12 cellular contexts compared by ENCODE assay signal in genomic region chr19:50387176-50387867, GRCh38. TPM values are rescaled to one million over a fixed set of nuclear protein-coding genes. Genes with fewer than 3 reads are reported as not detected.
DNase-seq lines count a peak whose midpoint lies in the region; ATAC-seq and TF ChIP-seq lines count a peak whose summit lies in the region.
"Had no signal": no experiment of that assay in that cellular context is flagged by ENCODE, and none has a peak within 500 bp of the region (broad histone marks: within the 10 kb centered on the region; RNA-seq: fewer than 3 reads in every experiment).

No MANE protein-coding gene starts in this region.

- H3K27ac Mint-ChIP-seq in activated T-helper 1 cell treated with anti-CD3 and anti-CD28 coated beads, Interleukin-12 subunit alpha, Interleukin-12 subunit beta, Interleukin-2, Interleukin-4 antibody, amounts not matched to agents 30 ng/mL and 10 ng/mL and 1 ng/mL, durations not matched to agents 14 hours and 24 hours and 36 hours, result no peak overlapping the region

- H3K9me3 ChIP-seq in left lung, result no peaks in the 10 kb centered on the region
- H3K9me3 ChIP-seq in PC-3 (ENCODE audit: low read length), result no peaks in the 10 kb centered on the region
- H3K9me3 ChIP-seq in MM.1S (replicated peaks; ENCODE audit: insufficient read depth, low read length), result no peaks in the 10 kb centered on the region
- H3K9me3 ChIP-seq: ascending aorta had no signal

- peaks cover 33% of the 10 kb centered on the region for H3K36me3 Mint-ChIP-seq in activated T-helper 1 cell treated with anti-CD3 and anti-CD28 coated beads, Interleukin-12 subunit alpha, Interleukin-12 subunit beta, Interleukin-2, Interleukin-4 antibody, amounts not matched to agents 30 ng/mL and 10 ng/mL and 1 ng/mL, durations not matched to agents 14 hours and 24 hours and 36 hours (ENCODE audit: low read depth)

- POLR2A ChIA-PET in PC-3 (lab: Charles Lee; ENCODE audit: unreplicated experiment), result no interaction called here

- peaks cover 0 to 43% of the 10 kb centered on the region in 2 donors for H3K4me1 ChIP-seq in left lung
- H3K4me1 ChIP-seq in PC-3 (ENCODE audit: insufficient read depth, low read length), result peaks cover 15% of the 10 kb centered on the region; the same call in 1 of the 2 replicates
- H3K4me1 ChIP-seq in MM.1S (ENCODE audit: low read length), result no peaks in the 10 kb centered on the region; the same call in 1 of the 2 replicates

- TF ChIP-seq CTCF in left lung (IDR thresholded peaks at IDR 0.05) (no peak), PC-3 (conservative IDR thresholded peaks at IDR 0.05; ENCODE audit: low read depth, low read length) (no peak), MM.1S (IDR thresholded peaks at IDR 0.05; ENCODE audit: low read length) (no peak)

- CTCF ChIA-PET in PC-3 (lab: Charles Lee), result no interaction called here

- peaks cover 22% of the 10 kb centered on the region for H3K4me1 Mint-ChIP-seq in activated T-helper 1 cell treated with anti-CD3 and anti-CD28 coated beads, Interleukin-12 subunit alpha, Interleukin-12 subunit beta, Interleukin-2, Interleukin-4 antibody, amounts not matched to agents 30 ng/mL and 10 ng/mL and 1 ng/mL, durations not matched to agents 14 hours and 24 hours and 36 hours (ENCODE audit: low read depth)

- H4K20me1 ChIP-seq in PC-3 (ENCODE audit: low read length) (no peaks in the 10 kb centered on the region), MM.1S (ENCODE audit: insufficient read depth, low read length) (no peaks in the 10 kb centered on the region)

- ATAC-seq in left lung, result no peak
- no peak for ATAC-seq in PC-3
- no peak for ATAC-seq in GM18868 (IDR thresholded peaks at IDR 0.05; ENCODE audit: unreplicated experiment)

- no peaks in the 10 kb centered on the region for H3K27me3 ChIP-seq in H7 (ENCODE audit: control insufficient read depth, insufficient read depth, low read length)
- no peaks in the 10 kb centered on the region for H3K27me3 ChIP-seq in left lung
- H3K27me3 ChIP-seq in PC-3 (ENCODE audit: low read length), result no peaks in the 10 kb centered on the region
- H3K27me3 ChIP-seq in MM.1S (replicated peaks; ENCODE audit: insufficient read depth, low read length), result no peaks in the 10 kb centered on the region
- H3K27me3 ChIP-seq: ascending aorta had no signal

- no peak overlapping the region for H3K9ac ChIP-seq in PC-3 (ENCODE audit: low read length)
- no peak overlapping the region for H3K9ac ChIP-seq in MM.1S (ENCODE audit: low read length)

- no peak overlapping the region for H3K4me2 ChIP-seq in PC-3 (ENCODE audit: low read length)
- no peak overlapping the region for H3K4me2 ChIP-seq in MM.1S (ENCODE audit: low read depth, low read length)

- H3F3A ChIP-seq in PC-3 (ENCODE audit: low read length, unreplicated experiment) (peaks cover 3% of the 10 kb centered on the region), MM.1S (ENCODE audit: insufficient read depth, low read length) (0 out of 2 replicates have a peak, but pooled peaks cover 7% of the 10 kb centered on the region)

- peaks cover 61% of the 10 kb centered on the region for H3K79me2 ChIP-seq in PC-3 (ENCODE audit: low read length)
- peaks cover 60% of the 10 kb centered on the region for H3K79me2 ChIP-seq in MM.1S (ENCODE audit: low read length)

- no peaks in the 10 kb centered on the region for H3K27me3 Mint-ChIP-seq in activated T-helper 1 cell treated with anti-CD3 and anti-CD28 coated beads, Interleukin-12 subunit alpha, Interleukin-12 subunit beta, Interleukin-2, Interleukin-4 antibody, amounts not matched to agents 30 ng/mL and 10 ng/mL and 1 ng/mL, durations not matched to agents 14 hours and 24 hours and 36 hours (ENCODE audit: insufficient read depth)

- DNase-seq in Ammon's horn (ENCODE audit: low spot score) (peak; percentile 25), H7 (peak; percentile 19), left lung (peak in 1 of 2 donors; percentile 76), PC-3 (no peak), MM.1S (no peak), SW480 (ENCODE audit: low spot score) (no peak)
- DNase-seq in activated T-helper 1 cell treated with anti-CD3 and anti-CD28 coated beads, Interleukin-12 subunit alpha, Interleukin-12 subunit beta, Interleukin-2, Interleukin-4 antibody, amounts not matched to agents 30 ng/mL and 10 ng/mL and 1 ng/mL, durations not matched to agents 14 hours and 24 hours and 36 hours (ENCODE audit: low spot score), result no peak
- DNase-seq: activated CD4-positive, alpha-beta T cell treated with anti-CD3 and anti-CD28 coated beads for 48 hours; NCI-H2081; stimulated activated CD4-positive, alpha-beta T cell treated with anti-CD3 and anti-CD28 coated beads, Interleukin-2, amount 100 ng/mL, for 48 hours had no signal

- H2AFZ ChIP-seq in PC-3 (ENCODE audit: low read length) (no peak overlapping the region), MM.1S (ENCODE audit: low read length) (no peak overlapping the region)

- H3K36me3 ChIP-seq in H7 (replicated peaks; ENCODE audit: control insufficient read depth, insufficient read depth, low read length) (peaks cover 11% of the 10 kb centered on the region), left lung (peaks cover 0 to 14% of the 10 kb centered on the region in 2 donors), PC-3 (ENCODE audit: low read depth, low read length) (peaks cover 22% of the 10 kb centered on the region), MM.1S (replicated peaks; ENCODE audit: insufficient read depth, low read length) (no peaks in the 10 kb centered on the region; the same call in 1 of the 2 replicates)

- BruUV-seq in PC-3 (replicated peaks; lab: Mats Ljungman, UMichigan), result no TSS peak

- H3K4me3 Mint-ChIP-seq in activated T-helper 1 cell treated with anti-CD3 and anti-CD28 coated beads, Interleukin-12 subunit alpha, Interleukin-12 subunit beta, Interleukin-2, Interleukin-4 antibody, amounts not matched to agents 30 ng/mL and 10 ng/mL and 1 ng/mL, durations not matched to agents 14 hours and 24 hours and 36 hours, result peak overlapping the region; percentile 70

- H3K27ac ChIP-seq in left lung (peak overlapping the region; percentile 53 to 78), PC-3 (ENCODE audit: low read length) (no peak overlapping the region), MM.1S (ENCODE audit: low read length) (no peak overlapping the region)
- H3K27ac ChIP-seq: ascending aorta had no signal

- H3K9me2 ChIP-seq in PC-3 (replicated peaks; ENCODE audit: low read length), result no peaks in the 10 kb centered on the region
- H3K9me2 ChIP-seq in MM.1S (replicated peaks; ENCODE audit: insufficient read depth, low read length), result no peaks in the 10 kb centered on the region

- H3K4me3 ChIP-seq in H7 (ENCODE audit: insufficient read depth, low read depth, low read length), result no peak overlapping the region
- peak overlapping the region in 1 of 2 donors; percentile 7 for H3K4me3 ChIP-seq in left lung
- H3K4me3 ChIP-seq in PC-3 (ENCODE audit: low read length), result no peak overlapping the region
- no peak overlapping the region for H3K4me3 ChIP-seq in MM.1S (ENCODE audit: low read length)
- H3K4me3 ChIP-seq: ascending aorta had no signal

- H3K9me3 Mint-ChIP-seq in activated T-helper 1 cell treated with anti-CD3 and anti-CD28 coated beads, Interleukin-12 subunit alpha, Interleukin-12 subunit beta, Interleukin-2, Interleukin-4 antibody, amounts not matched to agents 30 ng/mL and 10 ng/mL and 1 ng/mL, durations not matched to agents 14 hours and 24 hours and 36 hours, result no peaks in the 10 kb centered on the region

- intact Hi-C loops in activated T-helper 1 cell treated with anti-CD3 and anti-CD28 coated beads, Interleukin-12 subunit alpha, Interleukin-12 subunit beta, Interleukin-2, Interleukin-4 antibody, amounts not matched to agents 30 ng/mL and 10 ng/mL and 1 ng/mL, durations not matched to agents 14 hours and 24 hours and 36 hours (cut with micrococcal nuclease), result no loop called here
- intact Hi-C loops in left lung (cut with DNase I), result no loop called here
- intact Hi-C loops in PC-3 (cut with micrococcal nuclease), result no loop called here

RNA-seq across cellular contexts. Expression of gene POLD1, which starts 3.2 kb away (rescaled TPM):
- 167 and 185 TPM in 2 replicates for total RNA-seq in H7 (2014; rRNA removed; shearing (Covaris generic))
- total RNA-seq in activated T-helper 1 cell treated with anti-CD3 and anti-CD28 coated beads, Interleukin-12 subunit alpha, Interleukin-12 subunit beta, Interleukin-2, Interleukin-4 antibody, amounts not matched to agents 30 ng/mL and 10 ng/mL and 1 ng/mL, durations not matched to agents 14 hours and 24 hours and 36 hours, result 171 and 178 TPM in 2 replicates
- total RNA-seq in left lung (10 to 100 TPM; 38.3 to 58.3 TPM), PC-3 (2014; rRNA removed) (165 and 210 TPM in 2 replicates)

RNA-seq across cellular contexts. Expression of gene NR1H2, which starts 11.1 kb away (rescaled TPM):
- 73.7 and 90.1 TPM in 2 replicates for total RNA-seq in H7 (2014; rRNA removed; shearing (Covaris generic))
- 84.3 and 84.8 TPM in 2 replicates for total RNA-seq in activated T-helper 1 cell treated with anti-CD3 and anti-CD28 coated beads, Interleukin-12 subunit alpha, Interleukin-12 subunit beta, Interleukin-2, Interleukin-4 antibody, amounts not matched to agents 30 ng/mL and 10 ng/mL and 1 ng/mL, durations not matched to agents 14 hours and 24 hours and 36 hours
- 10 to 100 TPM; 77.9 to 78.4 TPM for total RNA-seq in left lung
- total RNA-seq in PC-3 (2014; rRNA removed), result 130 and 152 TPM in 2 replicates

RNA-seq across cellular contexts. Expression of gene NAPSA, which starts 21.9 kb away (rescaled TPM):
- total RNA-seq in H7 (2014; rRNA removed; shearing (Covaris generic)), result 0.44 and 0.59 TPM in 2 replicates
- total RNA-seq in activated T-helper 1 cell treated with anti-CD3 and anti-CD28 coated beads, Interleukin-12 subunit alpha, Interleukin-12 subunit beta, Interleukin-2, Interleukin-4 antibody, amounts not matched to agents 30 ng/mL and 10 ng/mL and 1 ng/mL, durations not matched to agents 14 hours and 24 hours and 36 hours, result 15.8 and 16.4 TPM in 2 replicates
- total RNA-seq in left lung, result 1,000 to 10,000 TPM; 1,284 to 3,296 TPM
- total RNA-seq in PC-3 (2014; rRNA removed), result 1.2 and 3.0 TPM in 2 replicates

RNA-seq across cellular contexts. Expression of gene SPIB, which starts 31.4 kb away (rescaled TPM):
- 0.81 and 8.8 TPM in 2 replicates for total RNA-seq in H7 (2014; rRNA removed; shearing (Covaris generic))
- total RNA-seq in activated T-helper 1 cell treated with anti-CD3 and anti-CD28 coated beads, Interleukin-12 subunit alpha, Interleukin-12 subunit beta, Interleukin-2, Interleukin-4 antibody, amounts not matched to agents 30 ng/mL and 10 ng/mL and 1 ng/mL, durations not matched to agents 14 hours and 24 hours and 36 hours, result 1.3 TPM in 2 replicates
- total RNA-seq in left lung (under 1 TPM; 0.32 to 0.34 TPM), PC-3 (2014; rRNA removed) (not detected in 2 replicates)
- total RNA-seq: ascending aorta had no signal

RNA-seq across cellular contexts. Expression of gene MYBPC2, which starts 45.4 kb away (rescaled TPM):
- 0.24 and 0.55 TPM in 2 replicates for total RNA-seq in H7 (2014; rRNA removed; shearing (Covaris generic))
- total RNA-seq in activated T-helper 1 cell treated with anti-CD3 and anti-CD28 coated beads, Interleukin-12 subunit alpha, Interleukin-12 subunit beta, Interleukin-2, Interleukin-4 antibody, amounts not matched to agents 30 ng/mL and 10 ng/mL and 1 ng/mL, durations not matched to agents 14 hours and 24 hours and 36 hours, result 0.22 and 0.47 TPM in 2 replicates
- total RNA-seq in left lung (under 1 TPM in 1 of 2 donors, not detected in 1; 0.16 TPM), PC-3 (2014; rRNA removed) (not detected in 2 replicates)
- total RNA-seq: ascending aorta had no signal

Comparison
In these comparisons a context has a peak if more than half of its experiments do, and no peak if none do; other contexts are left out.
1. DNase-seq: peak in Ammon's horn (single experiment) and H7 (single experiment); none in activated T-helper 1 cell treated with anti-CD3 and anti-CD28 coated beads, Interleukin-12 subunit alpha, Interleukin-12 subunit beta, Interleukin-2, Interleukin-4 antibody, amounts not matched to agents 30 ng/mL and 10 ng/mL and 1 ng/mL, durations not matched to agents 14 hours and 24 hours and 36 hours (single experiment), PC-3 (single experiment), MM.1S (single experiment) and SW480 (single experiment).
2. H3K27ac ChIP-seq: peak in left lung (2 of 2); none in PC-3 (single experiment) and MM.1S (single experiment).
3. RNA of gene NAPSA, which starts 21.9 kb away (total RNA-seq): 1,284 to 3,296 TPM in left lung; 15.8 to 16.4 TPM in activated T-helper 1 cell treated with anti-CD3 and anti-CD28 coated beads, Interleukin-12 subunit alpha, Interleukin-12 subunit beta, Interleukin-2, Interleukin-4 antibody, amounts not matched to agents 30 ng/mL and 10 ng/mL and 1 ng/mL, durations not matched to agents 14 hours and 24 hours and 36 hours, 1.2 to 3.0 TPM in PC-3 and 0.44 to 0.59 TPM in H7; every median in the first group is over 10 times any median in the second.